In genomic region chr14:32020882-32021281, GRCh38 we compare ENCODE assay signal across 1 cellular context.
TF ChIP-seq lines count a peak whose summit lies in the region.

No MANE protein-coding gene starts in this region.

TF ChIP-seq in K562, 482 proteins besides CTCF, POLR2A, EP300 and RAD21 (continued from another document and continues in another):
- TF ChIP-seq ZBTB9 (CRISPR knock-in tag; IDR thresholded peaks at IDR 0.05) (peak; percentile 56; the same call in 1 of the 2 replicates), CTBP1 (IDR thresholded peaks at IDR 0.05; ENCODE audit: borderline replicate concordance) (no peak), MEF2D (tag; conservative IDR thresholded peaks at IDR 0.05; ENCODE audit: low read depth) (peak; percentile 87), CBFA2T3 (IDR thresholded peaks at IDR 0.05) (peak; percentile 86), ZBTB34 (CRISPR knock-in tag; IDR thresholded peaks at IDR 0.05) (peak; percentile 78; the same call in 1 of the 2 replicates), ZNF512 (tag; IDR thresholded peaks at IDR 0.05) (no peak), MAFK (IDR thresholded peaks at IDR 0.05; ENCODE audit: low read length) (no peak), TCF15 (CRISPR knock-in tag; IDR thresholded peaks at IDR 0.05) (peak; percentile 94; the same call in 1 of the 2 replicates), ZNF165 (CRISPR knock-in tag; IDR thresholded peaks at IDR 0.05; ENCODE audit: borderline replicate concordance) (no peak), GATA2 (CRISPR knock-in tag; IDR thresholded peaks at IDR 0.05) (0 out of 2 replicates have a peak, but pooled peaks have one; percentile 18), PML (IDR thresholded peaks at IDR 0.05; ENCODE audit: low read length) (no peak), HDAC2 (IDR thresholded peaks at IDR 0.05) (no peak), ZBTB17 (CRISPR knock-in tag; IDR thresholded peaks at IDR 0.05) (peak; percentile 84; the same call in 1 of the 2 replicates), TCF3 (CRISPR knock-in tag; IDR thresholded peaks at IDR 0.05) (peak; percentile 75), TEAD1 (CRISPR knock-in tag; IDR thresholded peaks at IDR 0.05) (peak in 1 of 2 experiments; percentile 87; a peak in 2 of 4 replicates), DMBX1 (CRISPR knock-in tag; IDR thresholded peaks at IDR 0.05; ENCODE audit: borderline replicate concordance) (peak; percentile 100), MITF (IDR thresholded peaks at IDR 0.05) (no peak), ZEB2 (IDR thresholded peaks at IDR 0.05) (peak; percentile 67; the same call in 1 of the 2 replicates), ZNF592 (IDR thresholded peaks at IDR 0.05) (peak; percentile 96), NR2C2 (CRISPR knock-in tag; IDR thresholded peaks at IDR 0.05) (no peak), NR2C2 (tag; IDR thresholded peaks at IDR 0.05) (peak; percentile 43; the same call in 1 of the 2 replicates), TEAD2 (tag; IDR thresholded peaks at IDR 0.05) (peak; percentile 96), ZNF280A (IDR thresholded peaks at IDR 0.05; ENCODE audit: low read depth, partially characterized antibody) (no peak), HSF4 (CRISPR knock-in tag; IDR thresholded peaks at IDR 0.05; ENCODE audit: borderline replicate concordance) (peak; percentile 94), HLTF (IDR thresholded peaks at IDR 0.05) (no peak), ZNF57 (CRISPR knock-in tag; IDR thresholded peaks at IDR 0.05) (no peak), ID3 (CRISPR knock-in tag; IDR thresholded peaks at IDR 0.05) (no peak), ID3 (tag; IDR thresholded peaks at IDR 0.05) (peak; percentile 98), SREBF1 (IDR thresholded peaks at IDR 0.05; ENCODE audit: borderline replicate concordance, low read depth, low read length) (no peak), DDX20 (tag; IDR thresholded peaks at IDR 0.05; ENCODE audit: low read depth) (peak; percentile 88), HINFP (tag; conservative IDR thresholded peaks at IDR 0.05; ENCODE audit: low read depth) (peak; percentile 94), SOX6 (IDR thresholded peaks at IDR 0.05) (peak; percentile 71), TAF7 (tag; IDR thresholded peaks at IDR 0.05) (no peak), GABPA (tag; conservative IDR thresholded peaks at IDR 0.05; ENCODE audit: low read depth) (no peak), BHLHE40 (IDR thresholded peaks at IDR 0.05; ENCODE audit: low read length) (peak; percentile 30; the same call in 1 of the 2 replicates), ZNF740 (CRISPR knock-in tag; IDR thresholded peaks at IDR 0.05) (no peak), ZNF740 (tag; IDR thresholded peaks at IDR 0.05) (peak in 1 of 2 experiments; percentile 85; a peak in 2 of 4 replicates), OTX1 (CRISPR knock-in tag; IDR thresholded peaks at IDR 0.05) (no peak), KLF16 (IDR thresholded peaks at IDR 0.05) (0 out of 2 replicates have a peak, but pooled peaks have one; percentile 33), CBFA2T2 (conservative IDR thresholded peaks at IDR 0.05) (peak; percentile 76), SMAD3 (CRISPR knock-in tag; conservative IDR thresholded peaks at IDR 0.05) (peak; percentile 83; the same call in 1 of the 2 replicates), TOE1 (IDR thresholded peaks at IDR 0.05; ENCODE audit: borderline replicate concordance) (no peak), TOE1 (CRISPR knock-in tag; IDR thresholded peaks at IDR 0.05; ENCODE audit: borderline replicate concordance, low read depth) (no peak), ZNF785 (CRISPR knock-in tag; IDR thresholded peaks at IDR 0.05) (no peak), ZNF589 (CRISPR knock-in tag; IDR thresholded peaks at IDR 0.05; ENCODE audit: low read depth) (peak; percentile 71; the same call in 1 of the 2 replicates), VEZF1 (CRISPR knock-in tag; IDR thresholded peaks at IDR 0.05) (0 out of 2 replicates have a peak, but pooled peaks have one; percentile 11), ZNF354B (CRISPR knock-in tag; IDR thresholded peaks at IDR 0.05) (0 out of 2 replicates have a peak, but pooled peaks have one; percentile 64), KLF6 (CRISPR knock-in tag; IDR thresholded peaks at IDR 0.05; ENCODE audit: borderline replicate concordance) (peak; percentile 83; the same call in 1 of the 2 replicates), NCOR1 (IDR thresholded peaks at IDR 0.05) (peak; percentile 46)
